ENCODE assay signal across 10 cellular contexts in the genomic region with DNA sequence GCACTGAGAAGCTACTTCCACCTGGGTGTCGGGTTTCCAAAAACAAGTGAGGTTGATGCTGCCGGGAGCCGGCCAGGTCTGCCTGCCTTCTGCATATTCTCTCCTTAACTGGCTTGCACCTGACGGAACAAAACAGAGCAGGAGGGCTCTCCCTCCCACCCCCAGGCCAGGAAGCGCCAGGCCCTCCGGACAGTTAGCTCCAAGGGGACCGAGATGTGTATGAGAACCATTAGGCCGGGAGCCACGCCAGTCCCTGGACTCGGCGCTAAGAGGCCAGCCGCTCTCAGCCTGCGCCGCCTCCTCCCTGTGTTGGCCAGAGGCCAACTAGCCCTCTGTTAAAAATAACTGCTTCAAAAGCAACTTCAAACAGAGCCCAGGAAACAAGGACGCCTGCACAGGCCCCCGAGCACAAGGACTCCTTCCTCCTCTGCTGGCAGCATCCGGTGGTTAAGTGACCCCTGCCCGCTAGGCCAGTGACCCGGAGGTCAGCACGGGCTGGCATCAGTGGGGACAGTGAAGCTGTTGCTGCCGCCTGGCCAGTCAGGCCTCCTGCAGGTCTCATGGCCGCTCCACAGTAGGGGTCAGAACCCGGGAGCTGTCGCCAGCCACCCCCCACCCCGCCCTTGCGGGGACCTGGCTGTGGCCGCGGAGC.
DNase-seq lines count a peak whose midpoint lies in the region; TF ChIP-seq lines count a peak whose summit lies in the region.
"Had no signal": no experiment of that assay in that cellular context is flagged by ENCODE, and none has a peak within 500 bp of the region (broad histone marks: within the 10 kb centered on the region; RNA-seq: fewer than 3 reads in every experiment).

No MANE protein-coding gene starts in this region.

- in situ Hi-C loops in astrocyte of the spinal cord (cut with HindIII; ENCODE audit: low sequenced_read_pairs) = no loop called here

- no peak overlapping the region for H3K4me3 ChIP-seq in astrocyte of the spinal cord (ENCODE audit: low read depth, low read length)
- H3K4me3 ChIP-seq: skin epidermis had no signal

- peaks cover 7% of the 10 kb centered on the region for H3K27me3 Mint-ChIP-seq in endothelial cell (ENCODE audit: unreplicated experiment)

- H3K27ac ChIP-seq in substantia nigra (ENCODE audit: low read depth, low read length, poor library complexity, severe bottlenecking) = no peak overlapping the region

- no peak overlapping the region for H3K4me3 Mint-ChIP-seq in endothelial cell (ENCODE audit: unreplicated experiment)
- H3K4me3 Mint-ChIP-seq: activated CD4-positive, alpha-beta memory T cell treated with anti-CD3 and anti-CD28 coated beads, Interleukin-2, amount 10 ng/mL, durations not matched to agents 7 days and 5 days had no signal

- H3K36me3 Mint-ChIP-seq in endothelial cell (ENCODE audit: low read depth, unreplicated experiment) = no peaks in the 10 kb centered on the region

- H3K9me3 Mint-ChIP-seq in endothelial cell (ENCODE audit: unreplicated experiment) = no peaks in the 10 kb centered on the region

- H3K4me1 Mint-ChIP-seq in endothelial cell (ENCODE audit: unreplicated experiment) = no peaks in the 10 kb centered on the region
- H3K4me1 Mint-ChIP-seq: activated CD4-positive, alpha-beta memory T cell treated with anti-CD3 and anti-CD28 coated beads, Interleukin-2, amount 10 ng/mL, durations not matched to agents 7 days and 5 days had no signal

- no peak for TF ChIP-seq CTCF in astrocyte of the spinal cord (IDR thresholded peaks at IDR 0.05; ENCODE audit: low read depth, low read length)
- no peak for TF ChIP-seq CTCF in endothelial cell (IDR thresholded peaks at IDR 0.05; ENCODE audit: unreplicated experiment)

- DNase-seq in NCI-H128 (lab: John Stamatoyannopoulos, UW; ENCODE audit: unreplicated experiment) (peak; percentile 76), astrocyte of the spinal cord (ENCODE audit: low read depth, low spot score) (peak; percentile 45), iPS-NIHi7 (ENCODE audit: extremely low spot score) (peak; percentile 69), substantia nigra (lab: John Stamatoyannopoulos, UW) (peak in 42 of 49 donors; percentile 13 to 93 (median 50)), endothelial cell (ENCODE audit: low spot score) (no peak), DMS114 treated with DMSO at 0.1 percent for 48 hours (lab: John Stamatoyannopoulos, UW; ENCODE audit: unreplicated experiment) (no peak), HCEC 1CT (no peak)
- DNase-seq in activated CD4-positive, alpha-beta T cell treated with anti-CD3 and anti-CD28 coated beads for 1 hour = no peak
- DNase-seq: activated CD4-positive, alpha-beta memory T cell treated with anti-CD3 and anti-CD28 coated beads, Interleukin-2, amount 10 ng/mL, durations not matched to agents 7 days and 5 days had no signal

- no peak overlapping the region for H3K27ac Mint-ChIP-seq in endothelial cell (ENCODE audit: unreplicated experiment)
- H3K27ac Mint-ChIP-seq: activated CD4-positive, alpha-beta memory T cell treated with anti-CD3 and anti-CD28 coated beads, Interleukin-2, amount 10 ng/mL, durations not matched to agents 7 days and 5 days had no signal

Comparison
In these comparisons a context has a peak if more than half of its experiments do, and no peak if none do; other contexts are left out.
1. DNase-seq: peak in NCI-H128 (single experiment), astrocyte of the spinal cord (single experiment), iPS-NIHi7 (single experiment) and substantia nigra (42 of 49); none in activated CD4-positive, alpha-beta T cell treated with anti-CD3 and anti-CD28 coated beads for 1 hour (single experiment), endothelial cell (single experiment), DMS114 treated with DMSO at 0.1 percent for 48 hours (single experiment) and HCEC 1CT (single experiment).